Comparison of ENCODE assay signal across 17 cellular contexts in the genomic region with DNA sequence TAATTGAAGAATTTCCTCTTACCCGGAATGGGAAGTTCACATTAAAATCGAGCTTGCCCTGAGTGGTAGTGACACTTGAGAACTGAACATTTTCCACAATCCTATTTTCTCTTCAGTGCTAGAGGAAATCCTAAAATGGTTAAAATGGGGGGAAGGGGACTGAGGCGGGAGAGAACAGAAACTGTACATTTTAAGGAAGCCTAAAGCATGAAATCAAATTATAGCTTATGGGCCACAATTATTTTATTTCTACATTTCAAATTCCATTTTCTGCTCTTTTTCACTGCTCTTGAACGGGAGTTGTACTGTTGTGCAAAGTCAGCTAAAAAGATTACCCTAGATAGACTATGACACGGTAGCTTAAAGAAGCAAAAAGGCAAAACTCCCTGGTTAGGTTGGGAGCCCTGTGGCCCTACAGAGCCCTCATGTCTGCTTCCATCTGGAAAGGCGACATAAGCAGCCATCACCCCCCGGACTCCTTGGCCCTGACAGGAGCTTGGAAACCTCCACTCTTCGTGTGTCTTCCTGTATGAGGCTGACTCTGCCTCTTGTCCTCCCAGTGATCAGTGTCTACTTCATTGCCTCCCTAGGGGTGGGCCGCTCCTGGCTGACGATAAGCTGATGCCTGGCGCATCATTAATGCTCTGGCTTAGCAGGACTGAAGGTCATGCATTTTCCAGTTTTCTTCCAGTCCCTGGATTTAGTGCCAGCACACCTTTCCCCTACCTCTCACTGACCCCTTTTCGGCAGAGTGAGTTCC.
"Had no signal": no experiment of that assay in that cellular context is flagged by ENCODE, and none has a peak within 500 bp of the region (broad histone marks: within the 10 kb centered on the region; RNA-seq: fewer than 3 reads in every experiment).

No MANE protein-coding gene starts in this region.

- H3K27ac Mint-ChIP-seq: activated CD8-positive, alpha-beta memory T cell treated with anti-CD3 and anti-CD28 coated beads, Interleukin-2, amount 10 ng/mL, durations not matched to agents 7 days and 5 days; activated naive CD4-positive, alpha-beta T cell treated with anti-CD3 and anti-CD28 coated beads, Interleukin-2, amount 50 U/mL, for 72 hours; activated T-cell treated with anti-CD3 and anti-CD28 coated beads, Interleukin-2, amount 50 U/mL, for 24 hours; immature natural killer cell; memory B cell had no signal

- H3K4me3 ChIP-seq: dorsolateral prefrontal cortex, esophagus muscularis mucosa, left lung, ovary had no signal

- H3K36me3 Mint-ChIP-seq: activated CD8-positive, alpha-beta memory T cell treated with anti-CD3 and anti-CD28 coated beads, Interleukin-2, amount 10 ng/mL, durations not matched to agents 7 days and 5 days; activated naive CD4-positive, alpha-beta T cell treated with anti-CD3 and anti-CD28 coated beads, Interleukin-2, amount 50 U/mL, for 72 hours; immature natural killer cell had no signal

- H3K27me3 ChIP-seq: brain microvascular endothelial cell, dorsolateral prefrontal cortex, esophagus muscularis mucosa, left lung, ovary had no signal

- H3K27ac ChIP-seq: brain microvascular endothelial cell, dorsolateral prefrontal cortex, esophagus muscularis mucosa, left lung had no signal

- H3K9me3 Mint-ChIP-seq: activated naive CD4-positive, alpha-beta T cell treated with anti-CD3 and anti-CD28 coated beads, Interleukin-2, amount 50 U/mL, for 72 hours; activated T-cell treated with anti-CD3 and anti-CD28 coated beads, Interleukin-2, amount 50 U/mL, for 24 hours; immature natural killer cell; memory B cell had no signal

- H3K36me3 ChIP-seq: brain microvascular endothelial cell, esophagus muscularis mucosa, left lung, ovary had no signal

- H3K4me3 Mint-ChIP-seq: activated CD8-positive, alpha-beta memory T cell treated with anti-CD3 and anti-CD28 coated beads, Interleukin-2, amount 10 ng/mL, durations not matched to agents 7 days and 5 days; activated T-cell treated with anti-CD3 and anti-CD28 coated beads, Interleukin-2, amount 50 U/mL, for 24 hours; immature natural killer cell; memory B cell had no signal

- ATAC-seq: activated CD4-positive, CD25-positive, alpha-beta regulatory T cell treated with anti-CD3 and anti-CD28 coated beads, Interleukin-2, amount 50 U/mL, for 24 hours; activated CD8-positive, alpha-beta memory T cell treated with anti-CD3 and anti-CD28 coated beads, Interleukin-2, amount 10 ng/mL, durations not matched to agents 7 days and 5 days; activated naive CD4-positive, alpha-beta T cell treated with anti-CD3 and anti-CD28 coated beads, Interleukin-2, amount 50 U/mL, for 72 hours; left lung; stimulated activated naive CD8-positive, alpha-beta T cell treated with anti-CD3 and anti-CD28 coated beads, Interleukin-15, Interleukin-2, amounts not matched to agents 100 U/mL and 50 U/mL, for 24 hours had no signal

- H3K27me3 Mint-ChIP-seq: activated CD8-positive, alpha-beta memory T cell treated with anti-CD3 and anti-CD28 coated beads, Interleukin-2, amount 10 ng/mL, durations not matched to agents 7 days and 5 days; activated T-cell treated with anti-CD3 and anti-CD28 coated beads, Interleukin-2, amount 50 U/mL, for 24 hours; memory B cell had no signal

- H3K9me3 ChIP-seq: esophagus muscularis mucosa, left lung, ovary had no signal

- DNase-seq: activated CD4-positive, alpha-beta T cell treated with anti-CD3 and anti-CD28 coated beads, Interleukin-2, amount 50 U/mL, for 4 hours; activated CD8-positive, alpha-beta memory T cell treated with anti-CD3 and anti-CD28 coated beads, Interleukin-2, amount 10 ng/mL, durations not matched to agents 7 days and 5 days; activated effector memory CD4-positive, alpha-beta T cell treated with Interleukin-2 at 50 U/mL for 16 hours; activated T-cell treated with anti-CD3 and anti-CD28 coated beads, Interleukin-2, amount 50 U/mL, for 24 hours; amygdala; brain microvascular endothelial cell; dorsolateral prefrontal cortex; immature natural killer cell; ovary; stimulated activated CD4-positive, alpha-beta T cell treated with anti-CD3 and anti-CD28 coated beads, Interleukin-2, amount 100 ng/mL, for 48 hours; stimulated activated naive CD8-positive, alpha-beta T cell treated with anti-CD3 and anti-CD28 coated beads, Interleukin-15, Interleukin-2, amounts not matched to agents 100 U/mL and 50 U/mL, for 24 hours; T-helper 2 cell had no signal

- H3K4me1 Mint-ChIP-seq: activated CD8-positive, alpha-beta memory T cell treated with anti-CD3 and anti-CD28 coated beads, Interleukin-2, amount 10 ng/mL, durations not matched to agents 7 days and 5 days had no signal
